ENCODE assay signal across 9 cellular contexts in the genomic region with DNA sequence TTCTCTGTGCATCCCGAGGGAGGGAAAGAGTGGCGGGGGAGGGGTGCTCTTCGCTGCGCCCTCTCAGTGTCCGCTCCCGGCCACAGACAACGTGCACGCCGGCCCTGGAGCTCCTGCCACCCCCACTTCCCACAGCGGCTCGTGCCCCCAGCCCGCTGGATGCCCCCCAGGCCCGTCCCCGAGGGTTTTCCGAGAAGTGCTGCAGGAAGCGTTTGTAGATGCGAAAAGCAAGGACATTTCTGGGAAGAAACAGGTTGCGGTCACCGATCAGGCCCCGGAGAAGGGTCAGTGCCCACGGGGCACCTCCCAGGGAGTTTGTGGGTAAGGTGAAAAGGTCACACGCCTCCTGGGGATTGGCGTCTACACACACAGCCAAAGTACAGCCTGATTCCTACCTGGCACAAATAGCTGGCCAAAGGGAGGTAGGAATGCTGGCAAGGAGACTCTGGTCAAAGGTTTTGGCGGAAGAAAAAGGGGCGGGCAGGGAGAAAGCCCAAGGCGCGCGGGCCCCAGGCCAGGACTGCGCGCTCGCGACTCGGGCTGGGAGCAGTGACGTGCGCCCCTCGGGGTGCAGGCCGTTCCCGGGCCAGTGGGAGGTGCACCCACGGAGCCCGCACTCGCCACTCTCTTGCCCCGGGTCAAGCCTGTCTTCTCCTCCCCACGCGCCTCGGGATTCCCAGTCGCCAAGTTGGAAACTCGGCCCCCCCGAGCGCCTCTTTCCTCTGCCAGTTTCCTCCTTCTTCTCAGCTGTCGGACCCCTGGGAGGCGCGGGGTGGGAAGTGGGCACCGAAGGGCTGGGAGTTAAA. TPM values are rescaled to one million over a fixed set of nuclear protein-coding genes. Genes with fewer than 3 reads are reported as not detected.
DNase-seq lines count a peak whose midpoint lies in the region; ATAC-seq and TF ChIP-seq lines count a peak whose summit lies in the region.
"Had no signal": no experiment of that assay in that cellular context is flagged by ENCODE, and none has a peak within 500 bp of the region (broad histone marks: within the 10 kb centered on the region; RNA-seq: fewer than 3 reads in every experiment).

No MANE protein-coding gene starts in this region.

- H3K9me3 ChIP-seq in duodenal mucosa (ENCODE audit: control insufficient read depth in 1 of 2, low read length in 2 of 2) (no peaks in the 10 kb centered on the region), tibial artery (no peaks in the 10 kb centered on the region)

- H3K4me1 ChIP-seq in duodenal mucosa (ENCODE audit: control insufficient read depth in 1 of 2, insufficient read depth in 2 of 2, low read length in 2 of 2) (peaks cover 12 to 18% of the 10 kb centered on the region in 2 donors), tibial artery (peaks cover 0 to 39% (median 21%) of the 10 kb centered on the region in 4 donors)

- peak overlapping the region; percentile 79 to 84 for H3K4me3 ChIP-seq in duodenal mucosa (ENCODE audit: low read depth in 1 of 2, low read length in 2 of 2)
- peak overlapping the region; percentile 48 for H3K4me3 ChIP-seq in lower leg skin (ENCODE audit: low read depth, poor library complexity, severe bottlenecking)
- H3K4me3 ChIP-seq in tibial artery: peak overlapping the region; percentile 67 to 93

- no peaks in the 10 kb centered on the region for H3K36me3 ChIP-seq in duodenal mucosa (ENCODE audit: control insufficient read depth in 1 of 2, insufficient read depth in 2 of 2, low read length in 2 of 2)
- no peaks in the 10 kb centered on the region for H3K36me3 ChIP-seq in tibial artery

- intact Hi-C loops in lower leg skin (cut with DNase I; ENCODE audit: low total_unique reads): loop anchor here (10.0 kb wide), 1 partner anchor 1299 kb away; no protein-coding TSS in a partner anchor
- intact Hi-C loops in tibial artery (cut with DNase I; ENCODE audit: low total_unique reads): loop anchor here (5.0 to 10.0 kb wide), 3 partner anchors 49 to 949 kb away; no protein-coding TSS in a partner anchor

- ATAC-seq in GM21526 (IDR thresholded peaks at IDR 0.05; ENCODE audit: low FRiP score, unreplicated experiment): no peak

- H3K27ac ChIP-seq in duodenal mucosa (ENCODE audit: low read depth, low read length) (peak overlapping the region; percentile 72), tibial artery (peak overlapping the region; percentile 90 to 93)

- DNase-seq in DMS53 (lab: John Stamatoyannopoulos, UW) (peak; percentile 61), DMS53 treated with DMSO at 0.1 percent for 48 hours (lab: John Stamatoyannopoulos, UW; ENCODE audit: unreplicated experiment) (no peak), RPMI8226 (peak; percentile 8), lower leg skin (ENCODE audit: low spot score in 2 of 2) (peak; percentile 29 to 89), tibial artery (peak; percentile 53 to 83), NCI-H2081 treated with DMSO at 0.1 percent for 48 hours (lab: John Stamatoyannopoulos, UW) (no peak)
- DNase-seq: activated B cell treated with CpG ODN at 0.5 μM for 24 hours had no signal

- no peak for TF ChIP-seq CTCF in lower leg skin (IDR thresholded peaks at IDR 0.05)
- TF ChIP-seq CTCF in tibial artery (IDR thresholded peaks at IDR 0.05): no peak

- no peaks in the 10 kb centered on the region for H3K27me3 ChIP-seq in duodenal mucosa (ENCODE audit: control insufficient read depth in 1 of 2, insufficient read depth in 2 of 2, low read length in 2 of 2)
- no peaks in the 10 kb centered on the region for H3K27me3 ChIP-seq in tibial artery

- H3K9ac ChIP-seq in duodenal mucosa (ENCODE audit: low read depth in 1 of 2, low read length in 2 of 2): peak overlapping the region; percentile 60 to 72

- WGBS in lower leg skin, 2 donors: 1% methylated on average over 30 to 43 of the region's 53 CpGs

- no peak for TF ChIP-seq POLR2A in lower leg skin (IDR thresholded peaks at IDR 0.05)

RNA-seq across cellular contexts. Expression of a gene that starts 1.5 kb away (rescaled TPM):
- total RNA-seq in lower leg skin: 10 to 100 TPM in 3 of 4 donors, 1 to 10 TPM in 1; 8.2 to 24.6 (median 18.7) TPM
- total RNA-seq: activated B cell treated with CpG ODN at 0.5 μM for 24 hours had no signal

Comparison
In these comparisons a context has a peak if more than half of its experiments do, and no peak if none do; other contexts are left out.
1. DNase-seq: peak in DMS53 (single experiment), RPMI8226 (single experiment), lower leg skin (2 of 2) and tibial artery (2 of 2); none in DMS53 treated with DMSO at 0.1 percent for 48 hours (single experiment) and NCI-H2081 treated with DMSO at 0.1 percent for 48 hours (single experiment).
2. Peak in every context shown above with its lines, with median percentiles within 50 percentile points of each other: H3K4me3 ChIP-seq.